In the genomic region with DNA sequence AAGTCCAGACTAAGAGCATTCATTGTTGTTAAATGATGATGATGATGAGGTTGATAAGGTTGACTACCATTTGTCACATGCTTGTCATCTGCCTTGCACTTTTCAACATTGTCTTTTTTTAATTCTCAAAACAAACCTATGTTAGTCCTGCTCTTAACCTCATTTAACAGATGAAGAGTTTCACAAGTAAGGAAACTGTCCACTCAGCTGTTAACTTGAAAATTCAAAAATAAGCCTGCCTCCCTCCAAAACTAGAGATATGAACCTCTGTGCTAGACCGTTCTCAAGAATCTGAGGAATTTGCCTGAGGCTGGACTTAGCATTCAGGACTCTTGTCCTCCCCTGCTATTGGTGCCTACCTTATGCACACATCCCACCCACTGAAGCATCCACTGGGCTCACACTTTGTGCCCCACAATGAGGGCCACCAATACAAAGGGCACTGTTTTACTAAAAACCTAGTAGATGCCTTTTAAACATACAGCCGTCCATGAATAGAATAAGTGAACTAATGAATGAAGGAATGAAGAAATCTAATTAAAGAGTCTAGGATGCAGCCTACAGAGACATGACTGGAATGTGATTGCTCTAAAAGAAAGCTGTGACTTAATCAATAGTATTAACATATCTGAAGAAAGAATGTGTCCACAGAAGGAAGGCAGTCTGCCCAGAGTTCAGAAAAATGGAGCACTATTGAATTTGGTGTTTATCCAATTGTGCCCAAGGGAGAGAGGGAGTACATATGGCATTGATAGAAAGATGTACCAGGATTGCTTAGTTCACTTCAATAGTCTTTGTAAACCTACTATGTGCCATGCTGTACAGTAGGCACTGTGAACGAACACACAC, we compare ENCODE assay signal across 24 cellular contexts.
A peak's percentile ranks its signal among the peaks of the same experiment; 100 is the strongest.
DNase-seq lines count a peak whose midpoint lies in the region; ATAC-seq, FAIRE-seq and TF ChIP-seq lines count a peak whose summit lies in the region.
"Had no signal": no experiment of that assay in that cellular context is flagged by ENCODE, and none has a peak within 500 bp of the region (broad histone marks: within the 10 kb centered on the region; RNA-seq: fewer than 3 reads in every experiment).

No MANE protein-coding gene starts in this region.

- peaks cover 51% of the 10 kb centered on the region for H3K4me1 ChIP-seq in HAP-1
- H3K4me1 ChIP-seq in astrocyte (ENCODE audit: insufficient read depth, low read length): no peaks in the 10 kb centered on the region
- H3K4me1 ChIP-seq in stomach: peaks cover 14 to 52% (median 25%) of the 10 kb centered on the region in 4 donors

- no peaks in the 10 kb centered on the region for H3K79me2 ChIP-seq in astrocyte (ENCODE audit: insufficient read depth, low read length)

- peaks cover 19% of the 10 kb centered on the region for H3K4me1 Mint-ChIP-seq in astrocyte (ENCODE audit: low read depth, unreplicated experiment)

- no peak overlapping the region for H2AFZ ChIP-seq in astrocyte (ENCODE audit: low read depth, low read length)

- no peak overlapping the region for H3K4me3 Mint-ChIP-seq in astrocyte (ENCODE audit: unreplicated experiment)
- H3K4me3 Mint-ChIP-seq: activated naive CD8-positive, alpha-beta T cell treated with anti-CD3 and anti-CD28 coated beads, Interleukin-2, amount 50 U/mL, for 24 hours; activated T-cell treated with anti-CD3 and anti-CD28 coated beads, Interleukin-2, amount 50 U/mL, for 24 hours; effector memory CD8-positive, alpha-beta T cell; type B pancreatic cell had no signal

- H3K9me3 Mint-ChIP-seq in astrocyte (ENCODE audit: unreplicated experiment): peaks cover under 1% of the 10 kb centered on the region
- H3K9me3 Mint-ChIP-seq: activated naive CD8-positive, alpha-beta T cell treated with anti-CD3 and anti-CD28 coated beads, Interleukin-2, amount 50 U/mL, for 24 hours; activated T-cell treated with anti-CD3 and anti-CD28 coated beads, Interleukin-2, amount 50 U/mL, for 24 hours; effector memory CD8-positive, alpha-beta T cell; type B pancreatic cell had no signal

- no peak for FAIRE-seq in astrocyte (lab: Jason Lieb, UNC)

- ATAC-seq in HG02642 (IDR thresholded peaks at IDR 0.05; ENCODE audit: poor library complexity, unreplicated experiment): no peak
- ATAC-seq: activated naive CD8-positive, alpha-beta T cell treated with anti-CD3 and anti-CD28 coated beads, Interleukin-2, amount 50 U/mL, for 24 hours; effector memory CD8-positive, alpha-beta T cell had no signal

- H3K9ac ChIP-seq in astrocyte (ENCODE audit: low read length): no peak overlapping the region

- in situ Hi-C loops in HAP-1 (cut with MboI; ENCODE audit: low sequenced_read_pairs): no loop called here

- intact Hi-C loops in stomach (cut with DNase I; ENCODE audit: low total_unique reads): no loop called here

- H3K9me3 ChIP-seq in HAP-1 (no peaks in the 10 kb centered on the region), astrocyte (ENCODE audit: insufficient read depth, low read depth, low read length) (no peaks in the 10 kb centered on the region), stomach (no peaks in the 10 kb centered on the region)
- H3K9me3 ChIP-seq: left ventricle myocardium inferior, SJCRH30 had no signal

- H3K4me3 ChIP-seq in HAP-1 (no peak overlapping the region), astrocyte (ENCODE audit: insufficient read depth, low read depth, low read length) (no peak overlapping the region), stomach (no peak overlapping the region)
- H3K4me3 ChIP-seq: left ventricle myocardium inferior, SJCRH30 had no signal

- TF ChIP-seq POLR2A in stomach (IDR thresholded peaks at IDR 0.05): no peak

- no peaks in the 10 kb centered on the region for H4K20me1 ChIP-seq in astrocyte (ENCODE audit: insufficient read depth, low read length)

- no peak overlapping the region for H3K4me2 ChIP-seq in astrocyte (ENCODE audit: low read length)

- DNase-seq in HAP-1 (ENCODE audit: low spot score in 2 of 2) (peak; percentile 84 to 98), astrocyte (ENCODE audit: low read depth) (no peak), left kidney (ENCODE audit: low read depth, low spot score) (peak; percentile 37), stomach (no peak), NAMALWA (ENCODE audit: low spot score) (no peak), CD1c-positive myeloid dendritic cell (ENCODE audit: extremely low spot score) (no peak)
- DNase-seq: activated CD4-positive, alpha-beta T cell treated with anti-CD3 and anti-CD28 coated beads, Interleukin-2, amount 50 U/mL, for 1 hour; activated naive CD8-positive, alpha-beta T cell treated with anti-CD3 and anti-CD28 coated beads, Interleukin-2, amount 50 U/mL, for 24 hours; activated T-cell treated with anti-CD3 and anti-CD28 coated beads, Interleukin-2, amount 50 U/mL, for 24 hours; C1 segment of cervical spinal cord; central memory CD4-positive, alpha-beta T cell; effector memory CD8-positive, alpha-beta T cell; HCEC 1CT; left ventricle myocardium inferior; NCI-H1092; NCI-H1694; NCI-H446; stimulated activated CD4-positive, alpha-beta T cell treated with anti-CD3 and anti-CD28 coated beads, Interleukin-15, amount 100 ng/mL, for 24 hours; stimulated activated CD4-positive, alpha-beta T cell treated with anti-CD3 and anti-CD28 coated beads, Interleukin-4, amount 100 ng/mL, for 4 hours; substantia nigra; T-helper 9 cell had no signal

- TF ChIP-seq CTCF in astrocyte (IDR thresholded peaks at IDR 0.05; ENCODE audit: insufficient read depth, low read depth, low read length): no peak
- no peak for TF ChIP-seq CTCF in stomach (IDR thresholded peaks at IDR 0.05)

- no peak overlapping the region for H3K27ac ChIP-seq in astrocyte (ENCODE audit: low read depth, low read length)
- H3K27ac ChIP-seq in stomach: peak overlapping the region; percentile 22 to 77 (median 65)
- H3K27ac ChIP-seq: left ventricle myocardium inferior, SJCRH30 had no signal

- H3K27ac Mint-ChIP-seq in astrocyte (ENCODE audit: unreplicated experiment): peak overlapping the region; percentile 67
- H3K27ac Mint-ChIP-seq: activated naive CD8-positive, alpha-beta T cell treated with anti-CD3 and anti-CD28 coated beads, Interleukin-2, amount 50 U/mL, for 24 hours; activated T-cell treated with anti-CD3 and anti-CD28 coated beads, Interleukin-2, amount 50 U/mL, for 24 hours; effector memory CD8-positive, alpha-beta T cell; type B pancreatic cell had no signal

- no peaks in the 10 kb centered on the region for H3K36me3 ChIP-seq in HAP-1 (replicated peaks)
- no peaks in the 10 kb centered on the region for H3K36me3 ChIP-seq in astrocyte (ENCODE audit: insufficient read depth, low read length)
- no peaks in the 10 kb centered on the region for H3K36me3 ChIP-seq in stomach
- H3K36me3 ChIP-seq: left ventricle myocardium inferior, SJCRH30 had no signal

- TF ChIP-seq EP300 in stomach (IDR thresholded peaks at IDR 0.05): no peak

- WGBS in stomach, 5 donors: 40 to 62% (median 43%) methylated on average over 3 of the region's 3 CpGs

- H3K27me3 Mint-ChIP-seq in astrocyte (ENCODE audit: low read depth, unreplicated experiment): no peaks in the 10 kb centered on the region

- H3K27me3 ChIP-seq in HAP-1 (ENCODE audit: low read depth): no peaks in the 10 kb centered on the region
- peaks cover 2% of the 10 kb centered on the region for H3K27me3 ChIP-seq in astrocyte (ENCODE audit: insufficient read depth, low read length)
- H3K27me3 ChIP-seq in stomach: no peaks in the 10 kb centered on the region
- H3K27me3 ChIP-seq: SJCRH30 had no signal

- no peaks in the 10 kb centered on the region for H3K36me3 Mint-ChIP-seq in astrocyte (ENCODE audit: low read depth, unreplicated experiment)
- H3K36me3 Mint-ChIP-seq: type B pancreatic cell had no signal

Comparison
In these comparisons a context has a peak if more than half of its experiments do, and no peak if none do; other contexts are left out.
1. DNase-seq: peak in HAP-1 (2 of 2) and left kidney (single experiment); none in astrocyte (single experiment), stomach (single experiment), NAMALWA (single experiment) and CD1c-positive myeloid dendritic cell (single experiment).